ENCODE assay signal across 13 cellular contexts in genomic region chr2:157735532-157735931, GRCh38.
"Had no signal": no experiment of that assay in that cellular context is flagged by ENCODE, and none has a peak within 500 bp of the region (broad histone marks: within the 10 kb centered on the region; RNA-seq: fewer than 3 reads in every experiment).

No MANE protein-coding gene starts in this region.

- DNase-seq: activated CD4-positive, alpha-beta T cell treated with anti-CD3 and anti-CD28 coated beads for 48 hours; activated CD8-positive, alpha-beta memory T cell treated with anti-CD3 and anti-CD28 coated beads, Interleukin-2, amount 50 U/mL, for 48 hours; activated CD8-positive, alpha-beta T cell treated with anti-CD3 and anti-CD28 coated beads, Interleukin-2, amount 10 ng/mL, durations not matched to agents 7 days and 5 days; activated naive CD4-positive, alpha-beta T cell; activated naive CD8-positive, alpha-beta T cell treated with anti-CD3 and anti-CD28 coated beads, Interleukin-2, amount 50 U/mL, for 24 hours; esophagus squamous epithelium; foreskin fibroblast; glutamatergic neuron; left cardiac atrium; lower lobe of right lung; naive B cell; thyroid gland; uterus had no signal

- H3K4me3 Mint-ChIP-seq: activated CD8-positive, alpha-beta T cell treated with anti-CD3 and anti-CD28 coated beads, Interleukin-2, amount 10 ng/mL, durations not matched to agents 7 days and 5 days; activated naive CD8-positive, alpha-beta T cell treated with anti-CD3 and anti-CD28 coated beads, Interleukin-2, amount 50 U/mL, for 24 hours; naive B cell had no signal

- H3K27me3 Mint-ChIP-seq: activated naive CD8-positive, alpha-beta T cell treated with anti-CD3 and anti-CD28 coated beads, Interleukin-2, amount 50 U/mL, for 24 hours; naive B cell had no signal

- H3K4me1 Mint-ChIP-seq: activated naive CD8-positive, alpha-beta T cell treated with anti-CD3 and anti-CD28 coated beads, Interleukin-2, amount 50 U/mL, for 24 hours had no signal

- ATAC-seq: activated CD8-positive, alpha-beta T cell treated with anti-CD3 and anti-CD28 coated beads, Interleukin-2, amount 10 ng/mL, durations not matched to agents 7 days and 5 days; activated naive CD8-positive, alpha-beta T cell treated with anti-CD3 and anti-CD28 coated beads, Interleukin-2, amount 50 U/mL, for 24 hours; left cardiac atrium; lower lobe of right lung had no signal

- H3K27ac Mint-ChIP-seq: activated CD8-positive, alpha-beta T cell treated with anti-CD3 and anti-CD28 coated beads, Interleukin-2, amount 10 ng/mL, durations not matched to agents 7 days and 5 days; activated naive CD8-positive, alpha-beta T cell treated with anti-CD3 and anti-CD28 coated beads, Interleukin-2, amount 50 U/mL, for 24 hours; naive B cell had no signal
